ENCODE assay signal across 7 cellular contexts in genomic region chr1:209435654-209436566, GRCh38.
DNase-seq lines count a peak whose midpoint lies in the region; ATAC-seq, FAIRE-seq and TF ChIP-seq lines count a peak whose summit lies in the region.

No MANE protein-coding gene starts in this region.

- peak; percentile 49 to 68 for TF ChIP-seq RAD21 in K562 (CRISPR knock-in tag; conservative IDR thresholded peaks at IDR 0.05 in 1 of 2, IDR thresholded peaks at IDR 0.05 in 1 of 2)

- WGBS in K562 (ENCODE audit: insufficient coverage, low coverage, missing lambda C conversion rate), result under 1% methylated on average over 6 of the region's 6 CpGs

- ATAC-seq in GM21619 (IDR thresholded peaks at IDR 0.05; ENCODE audit: unreplicated experiment), result peak; percentile 92
- ATAC-seq in Panc1, result peak; percentile 82
- peak; percentile 99 for ATAC-seq in K562

- intact Hi-C loops in Panc1 (cut with micrococcal nuclease; ENCODE audit: unreplicated experiment) (no loop called here), K562 (cut with micrococcal nuclease) (no loop called here)

- CTCF ChIA-PET in Panc1 (lab: Charles Lee) (interaction anchor here (0.6 kb wide), 1 partner anchor 29 kb away, joined by 3 read pairs; no protein-coding TSS in a partner anchor), K562 (lab: Yijun Ruan, JAX; ENCODE audit: low intra/inter-chr PET ratio) (no interaction called here)

- no peak overlapping the region for H2AFZ ChIP-seq in K562 (ENCODE audit: low read depth, low read length)

- BruUV-seq in Panc1 (replicated peaks; lab: Mats Ljungman, UMichigan), result no TSS peak
- no TSS peak for BruUV-seq in K562 (replicated peaks; lab: Mats Ljungman, UMichigan)

- H3K27ac ChIP-seq in Panc1 (ENCODE audit: low read length), result no peak overlapping the region
- H3K27ac ChIP-seq in K562 (ENCODE audit: extremely low read depth, low read depth, low read length), result no peak overlapping the region

- H3K4me1 ChIP-seq in Panc1 (ENCODE audit: control insufficient read depth, insufficient read depth, low read length) (no peaks in the 10 kb centered on the region), K562 (replicated peaks in 1 of 2; ENCODE audit: control insufficient read depth in 2 of 2, insufficient read depth in 2 of 2, low read length in 2 of 2) (no peaks in the 10 kb centered on the region)

- DNase-seq in GDM1 (lab: John Stamatoyannopoulos, UW) (peak; percentile 38), HuH-7 (ENCODE audit: low spot score) (peak; percentile 60), Panc1 (ENCODE audit: low read depth, low spot score) (peak; percentile 33), K562 (ENCODE audit: extremely low read depth in 1 of 4, low spot score in 3 of 4) (peak; percentile 69 to 83 (median 81)), inferior parietal cortex (ENCODE audit: extremely low spot score) (peak; percentile 73)
- peak; percentile 21 to 66 for DNase-seq in stimulated activated CD4-positive, alpha-beta T cell treated with anti-CD3 and anti-CD28 coated beads, Interleukin-2, amount 100 ng/mL, for 24 hours

- H3K9ac ChIP-seq in K562 (ENCODE audit: insufficient read depth in 1 of 2, low read depth in 2 of 2, low read length in 2 of 2), result no peak overlapping the region

- no peak for TF ChIP-seq EP300 in K562 (IDR thresholded peaks at IDR 0.05; ENCODE audit: low read length)

- H3K79me2 ChIP-seq in K562 (ENCODE audit: control insufficient read depth, insufficient read depth, low read length), result no peaks in the 10 kb centered on the region

- H3K9me3 ChIP-seq in Panc1 (ENCODE audit: control insufficient read depth, insufficient read depth, low read depth, low read length), result no peaks in the 10 kb centered on the region
- no peaks in the 10 kb centered on the region for H3K9me3 ChIP-seq in K562 (replicated peaks; ENCODE audit: control insufficient read depth, insufficient read depth, low read depth, low read length)

- peak; percentile 83 for TF ChIP-seq CTCF in Panc1 (IDR thresholded peaks at IDR 0.05)
- peak; percentile 73 to 90 (median 82) for TF ChIP-seq CTCF in K562 (IDR thresholded peaks at IDR 0.05 in 2 of 3, conservative IDR thresholded peaks at IDR 0.05 in 1 of 3; ENCODE audit: insufficient read depth in 2 of 3, low read depth in 1 of 3, low read length in 3 of 3)

- no peak for TF ChIP-seq POLR2A in K562 (conservative IDR thresholded peaks at IDR 0.05)

- H3K36me3 ChIP-seq in Panc1 (ENCODE audit: control insufficient read depth, insufficient read depth, low read length) (no peaks in the 10 kb centered on the region), K562 (ENCODE audit: control insufficient read depth, insufficient read depth, low read length) (no peaks in the 10 kb centered on the region)

- POLR2A ChIA-PET in Panc1 (lab: Charles Lee) (no interaction called here), K562 (lab: Yijun Ruan, JAX) (interaction anchor here (0.8 kb wide), 1 partner anchor 70 kb away, joined by 3 read pairs; no protein-coding TSS in a partner anchor)

- no peaks in the 10 kb centered on the region for H3K27me3 ChIP-seq in Panc1 (ENCODE audit: control insufficient read depth, insufficient read depth, low read length)
- H3K27me3 ChIP-seq in K562 (ENCODE audit: control insufficient read depth in 2 of 2, insufficient read depth in 2 of 2, low read length in 2 of 2), result no peaks in the 10 kb centered on the region; a peak in 1 of 5 replicates

- H3K4me3 ChIP-seq in Panc1 (ENCODE audit: low read depth in 2 of 2, low read length in 2 of 2) (no peak overlapping the region), K562 (no peak overlapping the region)

- H4K20me1 ChIP-seq in K562 (replicated peaks; ENCODE audit: control insufficient read depth, insufficient read depth, low read length), result no peaks in the 10 kb centered on the region

- no peak overlapping the region for H3K4me2 ChIP-seq in K562 (ENCODE audit: insufficient read depth, low read length)

- no peaks in the 10 kb centered on the region for H3K9me1 ChIP-seq in K562 (ENCODE audit: control insufficient read depth, insufficient read depth, low read length)

- peak; percentile 86 for FAIRE-seq in K562 (lab: Jason Lieb, UNC)

- in situ Hi-C loops in Panc1 (cut with HindIII; ENCODE audit: low pct_unique_long_range_greater_than_20kb, low sequenced_read_pairs), result no loop called here
- in situ Hi-C loops in K562 (cut with MboI), result no loop called here

TF ChIP-seq in K562, 482 proteins besides CTCF, POLR2A, EP300 and RAD21:
- TF ChIP-seq CREB1 (IDR thresholded peaks at IDR 0.05) (0 out of 2 replicates have a peak, but pooled peaks have one; percentile 18), CREB1 (CRISPR knock-in tag; IDR thresholded peaks at IDR 0.05) (no peak), RB1 (IDR thresholded peaks at IDR 0.05; ENCODE audit: low read depth) (0 out of 2 replicates have a peak, but pooled peaks have one; percentile 15), ATF1 (CRISPR knock-in tag; IDR thresholded peaks at IDR 0.05) (no peak), ATF1 (tag; IDR thresholded peaks at IDR 0.05) (0 out of 2 replicates have a peak, but pooled peaks have one; percentile 29), ZNF23 (CRISPR knock-in tag; IDR thresholded peaks at IDR 0.05) (no peak), YY1 (IDR thresholded peaks at IDR 0.05; ENCODE audit: borderline replicate concordance in 1 of 3, control insufficient read depth in 1 of 3, extremely low read depth in 1 of 3, insufficient read depth in 3 of 3, insufficient read length in 1 of 3, insufficient replicate concordance in 2 of 3, low read depth in 1 of 3, low read length in 2 of 3) (peak in 1 of 3 experiments; percentile 26), ZNF311 (CRISPR knock-in tag; IDR thresholded peaks at IDR 0.05) (no peak), SMC3 (conservative IDR thresholded peaks at IDR 0.05; ENCODE audit: insufficient read depth, low read depth, low read length) (peak; percentile 61), CREM (IDR thresholded peaks at IDR 0.05; ENCODE audit: low read depth) (peak; percentile 65), HOXB6 (CRISPR knock-in tag; IDR thresholded peaks at IDR 0.05; ENCODE audit: borderline replicate concordance) (no peak), SRSF7 (optimal IDR thresholded peaks at IDR 0.05; ENCODE audit: low read depth, low read length) (no peak), ELF1 (tag; IDR thresholded peaks at IDR 0.05) (no peak), ZNF408 (CRISPR knock-in tag; IDR thresholded peaks at IDR 0.05; ENCODE audit: low read depth) (no peak), RFX5 (IDR thresholded peaks at IDR 0.05; ENCODE audit: low read depth, low read length) (no peak)
